In genomic region chr4:93791570-93792195, GRCh38 we compare ENCODE assay signal across 9 cellular contexts. TPM values are rescaled to one million over a fixed set of nuclear protein-coding genes. Genes with fewer than 3 reads are reported as not detected.
DNase-seq lines count a peak whose midpoint lies in the region; ATAC-seq and TF ChIP-seq lines count a peak whose summit lies in the region.
"Had no signal": no experiment of that assay in that cellular context is flagged by ENCODE, and none has a peak within 500 bp of the region (broad histone marks: within the 10 kb centered on the region; RNA-seq: fewer than 3 reads in every experiment).

No MANE protein-coding gene starts in this region.

- no peaks in the 10 kb centered on the region for H3K79me2 ChIP-seq in parathyroid adenoma

- H3K4me1 ChIP-seq in BE2C (no peaks in the 10 kb centered on the region), foreskin keratinocyte (no peaks in the 10 kb centered on the region), parathyroid adenoma (no peaks in the 10 kb centered on the region)

- H3K4me2 ChIP-seq in parathyroid adenoma (ENCODE audit: low read length), result no peak overlapping the region

- TF ChIP-seq CTCF in BE2C (IDR thresholded peaks at IDR 0.05; ENCODE audit: low read depth, low read length) (peak; percentile 92), VCaP (conservative IDR thresholded peaks at IDR 0.05) (peak; percentile 90), foreskin keratinocyte (conservative IDR thresholded peaks at IDR 0.05) (peak; percentile 85), parathyroid adenoma (IDR thresholded peaks at IDR 0.05) (peak; percentile 12)

- no peak overlapping the region for H3K9ac ChIP-seq in parathyroid adenoma

- no peaks in the 10 kb centered on the region for H3K9me3 ChIP-seq in BE2C
- H3K9me3 ChIP-seq in parathyroid adenoma (ENCODE audit: control insufficient read depth, low read length), result no peaks in the 10 kb centered on the region

- no peak overlapping the region for H3K4me3 ChIP-seq in BE2C (ENCODE audit: low read depth, low read length)
- H3K4me3 ChIP-seq in parathyroid adenoma (ENCODE audit: low read depth, low read length), result no peak overlapping the region

- DNase-seq in BE2C, result peak; percentile 58
- peak; percentile 43 for DNase-seq in NCI-H1694 (lab: John Stamatoyannopoulos, UW)
- DNase-seq in foreskin keratinocyte, result peak in 1 of 2 donors; percentile 25
- DNase-seq in activated CD4-positive, CD25-positive, alpha-beta regulatory T cell (lab: John Stamatoyannopoulos, UW), result no peak

- no peaks in the 10 kb centered on the region for H3K27me3 ChIP-seq in BE2C
- peaks cover 9% of the 10 kb centered on the region for H3K27me3 ChIP-seq in foreskin keratinocyte
- H3K27me3 ChIP-seq in parathyroid adenoma (ENCODE audit: control insufficient read depth, insufficient read depth, low read length), result no peaks in the 10 kb centered on the region

- H2AFZ ChIP-seq in parathyroid adenoma, result no peak overlapping the region

- H3K36me3 ChIP-seq in BE2C, result no peaks in the 10 kb centered on the region
- no peaks in the 10 kb centered on the region for H3K36me3 ChIP-seq in parathyroid adenoma (ENCODE audit: control insufficient read depth, insufficient read depth, low read length)

- H3K27ac ChIP-seq in VCaP (no peak overlapping the region), foreskin keratinocyte (no peak overlapping the region), parathyroid adenoma (no peak overlapping the region)

- peak; percentile 73 for ATAC-seq in GM18499 (IDR thresholded peaks at IDR 0.05; ENCODE audit: insufficient read depth, unreplicated experiment)
- peak; percentile 80 for ATAC-seq in HG02852 (IDR thresholded peaks at IDR 0.05; ENCODE audit: unreplicated experiment)
- ATAC-seq in foreskin keratinocyte, result peak; percentile 75

RNA-seq across cellular contexts. Expression of gene ATOH1, which starts 36.9 kb away (rescaled TPM):
- not detected for polyA plus RNA-seq in BE2C (2012; ENCODE audit: insufficient read depth, insufficient read length, low read depth)
- not detected in 2 replicates for total RNA-seq in foreskin keratinocyte
- not detected in 2 replicates for polyA plus RNA-seq in foreskin keratinocyte
- total RNA-seq: T-helper 1 cell treated with Interleukin-12 subunit alpha and Interleukin-12 subunit beta and Interleukin-4 antibody, amounts not matched to agents 30 ng/mL and 1 ng/mL, for 36 hours had no signal

Comparison
In these comparisons a context has a peak if more than half of its experiments do, and no peak if none do; other contexts are left out.
1. DNase-seq: peak in BE2C (single experiment) and NCI-H1694 (single experiment); none in activated CD4-positive, CD25-positive, alpha-beta regulatory T cell (0 of 4).
2. CTCF ChIP-seq: peak in every context shown above with its lines; median percentile 92 in BE2C; 90 in VCaP; 85 in foreskin keratinocyte; 12 in parathyroid adenoma.
3. Peak in every context shown above with its lines, with median percentiles within 50 percentile points of each other: ATAC-seq.